ENCODE assay signal across 34 cellular contexts in the genomic region with DNA sequence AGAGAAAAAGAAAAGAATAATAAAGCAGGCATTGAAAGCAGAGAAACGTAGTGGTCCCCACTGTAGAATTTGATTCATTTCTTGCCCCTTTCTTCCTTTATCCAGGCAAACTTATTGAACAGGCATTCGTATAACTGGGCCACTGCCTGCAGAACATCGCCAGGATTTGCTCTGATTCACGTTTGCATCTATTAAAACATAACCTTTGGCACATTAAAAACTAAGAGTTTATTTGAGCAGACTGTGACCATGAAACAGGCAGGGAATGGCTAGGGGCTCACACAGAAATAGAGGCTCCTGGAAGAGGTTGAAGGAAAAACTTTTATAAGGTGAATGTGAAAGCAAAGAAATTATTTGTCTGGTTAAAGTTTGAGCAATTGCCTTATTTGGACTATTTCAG. TPM values are rescaled to one million over a fixed set of nuclear protein-coding genes. Genes with fewer than 3 reads are reported as not detected.
"Had no signal": no experiment of that assay in that cellular context is flagged by ENCODE, and none has a peak within 500 bp of the region (broad histone marks: within the 10 kb centered on the region; RNA-seq: fewer than 3 reads in every experiment).

No MANE protein-coding gene starts in this region.

- H3K27ac Mint-ChIP-seq: activated CD4-positive, alpha-beta memory T cell treated with anti-CD3 and anti-CD28 coated beads, Interleukin-2, amount 10 ng/mL, durations not matched to agents 7 days and 5 days; activated CD4-positive, alpha-beta T cell treated with anti-CD3 and anti-CD28 coated beads, Interleukin-2, amount 10 ng/mL, durations not matched to agents 24 days and 14 days; activated naive CD4-positive, alpha-beta T cell treated with anti-CD3 and anti-CD28 coated beads, Interleukin-2, amount 10 ng/mL, durations not matched to agents 7 days and 5 days; activated naive CD4-positive, alpha-beta T cell treated with anti-CD3 and anti-CD28 coated beads, Interleukin-2, amount 50 U/mL, for 72 hours; activated naive CD8-positive, alpha-beta T cell treated with anti-CD3 and anti-CD28 coated beads, Interleukin-2, amount 10 ng/mL, durations not matched to agents 7 days and 5 days; activated T-cell treated with anti-CD3 and anti-CD28 coated beads, Interleukin-2, amount 50 U/mL, for 24 hours; activated T-cell treated with anti-CD3 and anti-CD28 coated beads, Interleukin-2, amount 50 U/mL, for 72 hours; brain; dendritic cell treated with granulocyte-macrophage colony-stimulating factor and Interleukin-4, amounts not matched to agents 40 ng/mL and 50 ng/mL, for 4 days; endodermal cell; WTC11 had no signal

- H3K9me3 ChIP-seq: ascending aorta, breast epithelium, esophagus muscularis mucosa, gastroesophageal sphincter had no signal

- H3K4me1 Mint-ChIP-seq: activated CD4-positive, alpha-beta memory T cell treated with anti-CD3 and anti-CD28 coated beads, Interleukin-2, amount 10 ng/mL, durations not matched to agents 7 days and 5 days; activated CD4-positive, alpha-beta T cell treated with anti-CD3 and anti-CD28 coated beads, Interleukin-2, amount 10 ng/mL, durations not matched to agents 24 days and 14 days; activated naive CD4-positive, alpha-beta T cell treated with anti-CD3 and anti-CD28 coated beads, Interleukin-2, amount 10 ng/mL, durations not matched to agents 7 days and 5 days; activated naive CD8-positive, alpha-beta T cell treated with anti-CD3 and anti-CD28 coated beads, Interleukin-2, amount 10 ng/mL, durations not matched to agents 7 days and 5 days; central memory CD8-positive, alpha-beta T cell had no signal

- H3K4me3 Mint-ChIP-seq: activated CD4-positive, alpha-beta memory T cell treated with anti-CD3 and anti-CD28 coated beads, Interleukin-2, amount 10 ng/mL, durations not matched to agents 7 days and 5 days; activated CD4-positive, alpha-beta T cell treated with anti-CD3 and anti-CD28 coated beads, Interleukin-2, amount 10 ng/mL, durations not matched to agents 24 days and 14 days; activated naive CD4-positive, alpha-beta T cell treated with anti-CD3 and anti-CD28 coated beads, Interleukin-2, amount 10 ng/mL, durations not matched to agents 7 days and 5 days; activated naive CD8-positive, alpha-beta T cell treated with anti-CD3 and anti-CD28 coated beads, Interleukin-2, amount 10 ng/mL, durations not matched to agents 7 days and 5 days; activated T-cell treated with anti-CD3 and anti-CD28 coated beads, Interleukin-2, amount 50 U/mL, for 24 hours; activated T-cell treated with anti-CD3 and anti-CD28 coated beads, Interleukin-2, amount 50 U/mL, for 72 hours; brain; central memory CD8-positive, alpha-beta T cell; dendritic cell treated with granulocyte-macrophage colony-stimulating factor and Interleukin-4, amounts not matched to agents 40 ng/mL and 50 ng/mL, for 4 days; endodermal cell; WTC11 had no signal

- H3K9me3 Mint-ChIP-seq: activated CD4-positive, alpha-beta memory T cell treated with anti-CD3 and anti-CD28 coated beads, Interleukin-2, amount 10 ng/mL, durations not matched to agents 7 days and 5 days; activated CD4-positive, alpha-beta T cell treated with anti-CD3 and anti-CD28 coated beads, Interleukin-2, amount 10 ng/mL, durations not matched to agents 24 days and 14 days; activated naive CD4-positive, alpha-beta T cell treated with anti-CD3 and anti-CD28 coated beads, Interleukin-2, amount 10 ng/mL, durations not matched to agents 7 days and 5 days; activated naive CD4-positive, alpha-beta T cell treated with anti-CD3 and anti-CD28 coated beads, Interleukin-2, amount 50 U/mL, for 72 hours; activated naive CD8-positive, alpha-beta T cell treated with anti-CD3 and anti-CD28 coated beads, Interleukin-2, amount 10 ng/mL, durations not matched to agents 7 days and 5 days; activated T-cell treated with anti-CD3 and anti-CD28 coated beads, Interleukin-2, amount 50 U/mL, for 24 hours; activated T-cell treated with anti-CD3 and anti-CD28 coated beads, Interleukin-2, amount 50 U/mL, for 72 hours; brain; central memory CD8-positive, alpha-beta T cell; dendritic cell treated with granulocyte-macrophage colony-stimulating factor and Interleukin-4, amounts not matched to agents 40 ng/mL and 50 ng/mL, for 4 days; endodermal cell; WTC11 had no signal

- H3K36me3 Mint-ChIP-seq: activated naive CD4-positive, alpha-beta T cell treated with anti-CD3 and anti-CD28 coated beads, Interleukin-2, amount 10 ng/mL, durations not matched to agents 7 days and 5 days; activated naive CD4-positive, alpha-beta T cell treated with anti-CD3 and anti-CD28 coated beads, Interleukin-2, amount 50 U/mL, for 72 hours; activated naive CD8-positive, alpha-beta T cell treated with anti-CD3 and anti-CD28 coated beads, Interleukin-2, amount 10 ng/mL, durations not matched to agents 7 days and 5 days; brain; WTC11 had no signal

- ATAC-seq: activated CD4-positive, CD25-positive, alpha-beta regulatory T cell treated with anti-CD3 and anti-CD28 coated beads, Interleukin-2, amount 50 U/mL, for 24 hours; activated naive CD4-positive, alpha-beta T cell treated with anti-CD3 and anti-CD28 coated beads, Interleukin-2, amount 50 U/mL, for 72 hours; activated T-cell treated with anti-CD3 and anti-CD28 coated beads, Interleukin-2, amount 50 U/mL, for 72 hours; gastroesophageal sphincter; WTC11 had no signal

- H3K4me3 ChIP-seq: ascending aorta, breast epithelium, cardiac muscle cell, coronary artery, dorsolateral prefrontal cortex, esophagus muscularis mucosa, gastroesophageal sphincter had no signal

- H3K27me3 ChIP-seq: ascending aorta, breast epithelium, cardiac muscle cell, dorsolateral prefrontal cortex, gastroesophageal sphincter had no signal

- H3K27me3 Mint-ChIP-seq: activated CD4-positive, alpha-beta memory T cell treated with anti-CD3 and anti-CD28 coated beads, Interleukin-2, amount 10 ng/mL, durations not matched to agents 7 days and 5 days; central memory CD8-positive, alpha-beta T cell had no signal

- DNase-seq: activated CD4-positive, alpha-beta memory T cell treated with anti-CD3 and anti-CD28 coated beads, Interleukin-2, amount 10 ng/mL, durations not matched to agents 7 days and 5 days; activated CD4-positive, alpha-beta T cell treated with anti-CD3 and anti-CD28 coated beads, Interleukin-2, amount 10 ng/mL, durations not matched to agents 24 days and 14 days; activated CD4-positive, alpha-beta T cell treated with anti-CD3 and anti-CD28 coated beads, Interleukin-2, amount 50 U/mL, for 4 hours; activated CD8-positive, alpha-beta memory T cell treated with anti-CD3 and anti-CD28 coated beads, Interleukin-2, amount 50 U/mL, for 48 hours; activated gamma-delta T cell; activated naive CD4-positive, alpha-beta T cell; activated naive CD4-positive, alpha-beta T cell treated with anti-CD3 and anti-CD28 coated beads, Interleukin-2, amount 10 ng/mL, durations not matched to agents 7 days and 5 days; activated naive CD8-positive, alpha-beta T cell treated with anti-CD3 and anti-CD28 coated beads, Interleukin-2, amount 10 ng/mL, durations not matched to agents 7 days and 5 days; activated T-cell treated with anti-CD3 and anti-CD28 coated beads for 4 hours; activated T-cell treated with anti-CD3 and anti-CD28 coated beads, Interleukin-2, amount 50 U/mL, for 24 hours; activated T-cell treated with anti-CD3 and anti-CD28 coated beads, Interleukin-2, amount 50 U/mL, for 72 hours; dorsolateral prefrontal cortex; effector memory CD4-positive, alpha-beta T cell; endodermal cell; erythroblast; foreskin melanocyte; T-helper 2 cell had no signal

- H3K27ac ChIP-seq: ascending aorta, breast epithelium, cardiac muscle cell, coronary artery, dorsolateral prefrontal cortex, esophagus muscularis mucosa, gastroesophageal sphincter, VCaP had no signal

- H3K4me1 ChIP-seq: ascending aorta, breast epithelium, esophagus muscularis mucosa, gastroesophageal sphincter had no signal

- H3K36me3 ChIP-seq: ascending aorta, breast epithelium, cardiac muscle cell, esophagus muscularis mucosa, gastroesophageal sphincter had no signal

RNA-seq across cellular contexts. Expression of a gene that starts 33.4 kb away (rescaled TPM):
- total RNA-seq: activated CD4-positive, alpha-beta memory T cell treated with anti-CD3 and anti-CD28 coated beads, Interleukin-2, amount 10 ng/mL, durations not matched to agents 7 days and 5 days; activated CD4-positive, alpha-beta T cell treated with anti-CD3 and anti-CD28 coated beads, Interleukin-2, amount 10 ng/mL, durations not matched to agents 24 days and 14 days; activated naive CD4-positive, alpha-beta T cell treated with anti-CD3 and anti-CD28 coated beads, Interleukin-2, amount 50 U/mL, for 72 hours; activated naive CD8-positive, alpha-beta T cell treated with anti-CD3 and anti-CD28 coated beads, Interleukin-2, amount 10 ng/mL, durations not matched to agents 7 days and 5 days; activated T-cell treated with anti-CD3 and anti-CD28 coated beads, Interleukin-2, amount 50 U/mL, for 72 hours; ascending aorta; breast epithelium; cardiac muscle cell; cerebellum; dorsolateral prefrontal cortex; endodermal cell; esophagus muscularis mucosa; fibroblast of villous mesenchyme; glomerular endothelial cell; T-helper 1 cell treated with Interleukin-12 subunit alpha and Interleukin-12 subunit beta and Interleukin-4 antibody, amounts not matched to agents 30 ng/mL and 1 ng/mL, for 36 hours; WTC11 had no signal
